22 cellular contexts compared by ENCODE assay signal in the genomic region with DNA sequence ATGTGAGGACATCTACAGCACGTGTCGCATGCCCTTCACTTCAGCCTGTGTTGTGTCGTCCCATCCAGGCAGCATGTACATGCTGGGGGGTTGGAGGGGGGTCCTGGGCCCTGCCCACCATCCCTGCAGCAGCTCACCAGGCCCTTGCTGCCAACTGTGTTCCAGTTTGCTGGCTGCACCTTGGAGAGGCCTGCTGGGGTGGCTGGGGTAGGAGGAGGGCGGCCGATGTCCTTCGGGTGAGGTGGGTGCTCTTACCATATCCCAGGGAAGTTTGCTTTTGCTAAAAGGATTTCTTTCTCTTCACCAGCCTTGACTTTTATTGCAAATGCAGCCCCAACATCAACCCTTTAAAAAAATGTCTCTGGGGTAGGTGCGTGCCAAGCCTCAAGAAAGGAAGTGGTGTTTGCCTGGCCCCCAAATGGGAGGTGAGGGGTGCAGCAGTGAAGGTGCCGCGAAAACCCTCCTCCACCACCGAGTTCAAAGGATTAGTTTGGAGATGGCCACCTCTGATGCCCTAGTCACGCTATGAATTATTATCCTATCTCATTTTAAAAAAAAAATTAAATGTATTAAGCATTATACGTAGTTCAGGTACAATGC.
DNase-seq lines count a peak whose midpoint lies in the region; ATAC-seq lines count a peak whose summit lies in the region.
"Had no signal": no experiment of that assay in that cellular context is flagged by ENCODE, and none has a peak within 500 bp of the region (broad histone marks: within the 10 kb centered on the region; RNA-seq: fewer than 3 reads in every experiment).

No MANE protein-coding gene starts in this region.

- no peaks in the 10 kb centered on the region for H3K27me3 Mint-ChIP-seq in activated CD4-positive, alpha-beta memory T cell treated with anti-CD3 and anti-CD28 coated beads, Interleukin-2, amount 10 ng/mL, durations not matched to agents 7 days and 5 days
- no peaks in the 10 kb centered on the region for H3K27me3 Mint-ChIP-seq in stimulated activated naive CD8-positive, alpha-beta T cell treated with anti-CD3 and anti-CD28 coated beads, Interleukin-15, Interleukin-2, amounts not matched to agents 100 ng/mL and 50 ng/mL, for 24 hours
- H3K27me3 Mint-ChIP-seq: brain; CD4-positive, CD25-positive, alpha-beta regulatory T cell had no signal

- no peak overlapping the region for H3K27ac Mint-ChIP-seq in activated naive CD4-positive, alpha-beta T cell treated with anti-CD3 and anti-CD28 coated beads, Interleukin-2, amount 50 U/mL, for 72 hours
- H3K27ac Mint-ChIP-seq in activated CD4-positive, alpha-beta memory T cell treated with anti-CD3 and anti-CD28 coated beads, Interleukin-2, amount 10 ng/mL, durations not matched to agents 7 days and 5 days, result peak overlapping the region; percentile 63
- H3K27ac Mint-ChIP-seq in stimulated activated naive CD8-positive, alpha-beta T cell treated with anti-CD3 and anti-CD28 coated beads, Interleukin-15, Interleukin-2, amounts not matched to agents 100 ng/mL and 50 ng/mL, for 24 hours, result peak overlapping the region; percentile 52
- H3K27ac Mint-ChIP-seq: dendritic cell treated with granulocyte-macrophage colony-stimulating factor and Interleukin-4, amounts not matched to agents 40 ng/mL and 50 ng/mL, for 4 days had no signal

- ATAC-seq in activated naive CD4-positive, alpha-beta T cell treated with anti-CD3 and anti-CD28 coated beads, Interleukin-2, amount 50 U/mL, for 72 hours, result no peak
- ATAC-seq in HG02840 (IDR thresholded peaks at IDR 0.05; ENCODE audit: low FRiP score, unreplicated experiment), result no peak
- no peak for ATAC-seq in activated CD4-positive, CD25-positive, alpha-beta regulatory T cell treated with anti-CD3 and anti-CD28 coated beads, Interleukin-2, amount 50 U/mL, for 24 hours
- ATAC-seq: left lobe of liver, sciatic nerve had no signal

- DNase-seq in activated naive CD4-positive, alpha-beta T cell treated with Interleukin-2 at 50 U/mL for 16 hours, result peak; percentile 42
- no peak for DNase-seq in activated naive CD4-positive, alpha-beta T cell treated with anti-CD3 and anti-CD28 coated beads, Interleukin-2, amount 50 U/mL, for 72 hours (ENCODE audit: low spot score in 2 of 2)
- peak; percentile 59 for DNase-seq in activated CD4-positive, alpha-beta memory T cell treated with anti-CD3 and anti-CD28 coated beads, Interleukin-2, amount 10 ng/mL, durations not matched to agents 7 days and 5 days
- peak; percentile 3 for DNase-seq in effector CD8-positive, alpha-beta T cell (lab: John Stamatoyannopoulos, UW)
- DNase-seq in SKM-1 (lab: John Stamatoyannopoulos, UW; ENCODE audit: unreplicated experiment), result no peak
- DNase-seq: activated CD4-positive, alpha-beta T cell treated with anti-CD3 and anti-CD28 coated beads for 1 hour; activated T-cell treated with anti-CD3 and anti-CD28 coated beads, Interleukin-2, amount 50 U/mL, for 48 hours; CD4-positive, CD25-positive, alpha-beta regulatory T cell; DMS79 treated with DMSO at 0.1 percent for 48 hours; GM23248; NCI-H1417 treated with DMSO at 0.1 percent for 48 hours; NCI-H2171 treated with DMSO at 0.1 percent for 48 hours; NCI-H69; occipital lobe; stomach had no signal

- POLR2A ChIA-PET in activated CD4-positive, alpha-beta memory T cell treated with anti-CD3 and anti-CD28 coated beads, Interleukin-2, amount 10 ng/mL, durations not matched to agents 7 days and 5 days (lab: Charles Lee), result interaction anchor here (1.5 to 8.6 kb wide), 3 partner anchors 10 to 168 kb away, joined by 5 to 146 read pairs (median 16); partner anchors contain the start of gene KLF6

- peaks cover 0 to 8% of the 10 kb centered on the region in 2 donors for H3K36me3 Mint-ChIP-seq in activated naive CD4-positive, alpha-beta T cell treated with anti-CD3 and anti-CD28 coated beads, Interleukin-2, amount 50 U/mL, for 72 hours
- peaks cover 17% of the 10 kb centered on the region for H3K36me3 Mint-ChIP-seq in activated CD4-positive, alpha-beta memory T cell treated with anti-CD3 and anti-CD28 coated beads, Interleukin-2, amount 10 ng/mL, durations not matched to agents 7 days and 5 days (ENCODE audit: low read depth)
- no peaks in the 10 kb centered on the region for H3K36me3 Mint-ChIP-seq in stimulated activated naive CD8-positive, alpha-beta T cell treated with anti-CD3 and anti-CD28 coated beads, Interleukin-15, Interleukin-2, amounts not matched to agents 100 ng/mL and 50 ng/mL, for 24 hours (ENCODE audit: low read depth)
- H3K36me3 Mint-ChIP-seq: brain; CD4-positive, CD25-positive, alpha-beta regulatory T cell had no signal

- CTCF ChIA-PET in activated CD4-positive, alpha-beta memory T cell treated with anti-CD3 and anti-CD28 coated beads, Interleukin-2, amount 10 ng/mL, durations not matched to agents 7 days and 5 days (lab: Charles Lee), result no interaction called here

- no peak overlapping the region for H3K4me3 Mint-ChIP-seq in activated CD4-positive, alpha-beta memory T cell treated with anti-CD3 and anti-CD28 coated beads, Interleukin-2, amount 10 ng/mL, durations not matched to agents 7 days and 5 days
- peak overlapping the region; percentile 48 for H3K4me3 Mint-ChIP-seq in stimulated activated naive CD8-positive, alpha-beta T cell treated with anti-CD3 and anti-CD28 coated beads, Interleukin-15, Interleukin-2, amounts not matched to agents 100 ng/mL and 50 ng/mL, for 24 hours
- H3K4me3 Mint-ChIP-seq: brain; CD4-positive, CD25-positive, alpha-beta regulatory T cell; dendritic cell treated with granulocyte-macrophage colony-stimulating factor and Interleukin-4, amounts not matched to agents 40 ng/mL and 50 ng/mL, for 4 days had no signal

- peaks cover 59% of the 10 kb centered on the region for H3K4me1 Mint-ChIP-seq in activated CD4-positive, alpha-beta memory T cell treated with anti-CD3 and anti-CD28 coated beads, Interleukin-2, amount 10 ng/mL, durations not matched to agents 7 days and 5 days
- peaks cover 52% of the 10 kb centered on the region for H3K4me1 Mint-ChIP-seq in stimulated activated naive CD8-positive, alpha-beta T cell treated with anti-CD3 and anti-CD28 coated beads, Interleukin-15, Interleukin-2, amounts not matched to agents 100 ng/mL and 50 ng/mL, for 24 hours (ENCODE audit: low read depth)

- H3K9me3 Mint-ChIP-seq in activated naive CD4-positive, alpha-beta T cell treated with anti-CD3 and anti-CD28 coated beads, Interleukin-2, amount 50 U/mL, for 72 hours, result peaks cover 0 to 15% of the 10 kb centered on the region in 2 donors
- peaks cover 6% of the 10 kb centered on the region for H3K9me3 Mint-ChIP-seq in activated CD4-positive, alpha-beta memory T cell treated with anti-CD3 and anti-CD28 coated beads, Interleukin-2, amount 10 ng/mL, durations not matched to agents 7 days and 5 days
- H3K9me3 Mint-ChIP-seq in stimulated activated naive CD8-positive, alpha-beta T cell treated with anti-CD3 and anti-CD28 coated beads, Interleukin-15, Interleukin-2, amounts not matched to agents 100 ng/mL and 50 ng/mL, for 24 hours, result no peaks in the 10 kb centered on the region
- H3K9me3 Mint-ChIP-seq: dendritic cell treated with granulocyte-macrophage colony-stimulating factor and Interleukin-4, amounts not matched to agents 40 ng/mL and 50 ng/mL, for 4 days had no signal

Comparison
In these comparisons a context has a peak if more than half of its experiments do, and no peak if none do; other contexts are left out.
1. DNase-seq: peak in activated naive CD4-positive, alpha-beta T cell treated with Interleukin-2 at 50 U/mL for 16 hours (single experiment), activated CD4-positive, alpha-beta memory T cell treated with anti-CD3 and anti-CD28 coated beads, Interleukin-2, amount 10 ng/mL, durations not matched to agents 7 days and 5 days (single experiment) and effector CD8-positive, alpha-beta T cell (single experiment); none in activated naive CD4-positive, alpha-beta T cell treated with anti-CD3 and anti-CD28 coated beads, Interleukin-2, amount 50 U/mL, for 72 hours (0 of 2) and SKM-1 (single experiment).
2. H3K27ac Mint-ChIP-seq: peak in activated CD4-positive, alpha-beta memory T cell treated with anti-CD3 and anti-CD28 coated beads, Interleukin-2, amount 10 ng/mL, durations not matched to agents 7 days and 5 days (single experiment) and stimulated activated naive CD8-positive, alpha-beta T cell treated with anti-CD3 and anti-CD28 coated beads, Interleukin-15, Interleukin-2, amounts not matched to agents 100 ng/mL and 50 ng/mL, for 24 hours (single experiment); none in activated naive CD4-positive, alpha-beta T cell treated with anti-CD3 and anti-CD28 coated beads, Interleukin-2, amount 50 U/mL, for 72 hours (0 of 2).